In genomic region chr12:18323159-18323558, GRCh38 we compare ENCODE assay signal across 23 cellular contexts.
DNase-seq lines count a peak whose midpoint lies in the region; TF ChIP-seq lines count a peak whose summit lies in the region.
"Had no signal": no experiment of that assay in that cellular context is flagged by ENCODE, and none has a peak within 500 bp of the region (broad histone marks: within the 10 kb centered on the region; RNA-seq: fewer than 3 reads in every experiment).

No MANE protein-coding gene starts in this region.

- CTCF ChIA-PET in mammary epithelial cell (lab: Charles Lee; ENCODE audit: low non-redundant PET) (no interaction called here), MCF 10A (lab: Yijun Ruan, JAX) (interaction anchor here (6.0 kb wide), 1 partner anchor 70 kb away, joined by 120 read pairs; no protein-coding TSS in a partner anchor)

- no peak for TF ChIP-seq POLR2A in suprapubic skin (IDR thresholded peaks at IDR 0.05)

- intact Hi-C loops in mammary epithelial cell (cut with micrococcal nuclease) (no loop called here), MCF 10A (cut with micrococcal nuclease) (no loop called here)

- dilution Hi-C loops in mammary epithelial cell (cut with HindIII; ENCODE audit: low sequenced_read_pairs), result no loop called here

- no peaks in the 10 kb centered on the region for H3K27me3 Mint-ChIP-seq in MCF 10A (ENCODE audit: insufficient read depth, unreplicated experiment)
- H3K27me3 Mint-ChIP-seq: activated CD8-positive, alpha-beta memory T cell treated with anti-CD3 and anti-CD28 coated beads, Interleukin-2, amount 10 ng/mL, durations not matched to agents 7 days and 5 days; activated T-helper 17 cell treated with anti-CD3 and anti-CD28 coated beads, Interleukin-2, amount 50 U/mL, for 72 hours; CD4-positive, CD25-positive, alpha-beta regulatory T cell; central memory CD8-positive, alpha-beta T cell; natural killer cell treated with Interleukin-12 subunit alpha and Interleukin-12 subunit beta and Interleukin-15 and Interleukin-18, amount 100 ng/mL, for 72 hours; progenitor cell of endocrine pancreas had no signal

- H3K27ac ChIP-seq in mammary epithelial cell (ENCODE audit: insufficient read depth, low read depth, low read length), result no peak overlapping the region
- no peak overlapping the region for H3K27ac ChIP-seq in suprapubic skin
- H3K27ac ChIP-seq: 22Rv1 had no signal

- in situ Hi-C loops in mammary epithelial cell (cut with MboI; ENCODE audit: low sequenced_read_pairs in 2 of 2), result loop anchor here in 1 of 2 donors (5.0 kb wide), 1 partner anchor 61 kb away; the partner anchor contains the start of gene PIK3C2G

- no peaks in the 10 kb centered on the region for H4K20me1 ChIP-seq in mammary epithelial cell (ENCODE audit: insufficient read depth, low read length)

- no TSS peak for BruUV-seq in mammary epithelial cell (replicated peaks; lab: Mats Ljungman, UMichigan)
- BruUV-seq in MCF 10A (replicated peaks; lab: Mats Ljungman, UMichigan), result no TSS peak

- H3K4me2 ChIP-seq in mammary epithelial cell (ENCODE audit: insufficient read depth, low read depth, low read length), result no peak overlapping the region
- H3K4me2 ChIP-seq: smooth muscle cell had no signal

- peaks cover 8% of the 10 kb centered on the region for H3K36me3 ChIP-seq in mammary epithelial cell (ENCODE audit: insufficient read depth, low read length)
- H3K36me3 ChIP-seq in suprapubic skin, result no peaks in the 10 kb centered on the region

- TF ChIP-seq EP300 in suprapubic skin (IDR thresholded peaks at IDR 0.05), result no peak

- H3K4me1 ChIP-seq in mammary epithelial cell (ENCODE audit: insufficient read depth, low read length), result peaks cover 8% of the 10 kb centered on the region
- peaks cover 9% of the 10 kb centered on the region for H3K4me1 ChIP-seq in suprapubic skin

- H3K27me3 ChIP-seq in mammary epithelial cell (ENCODE audit: insufficient read depth, low read length), result no peaks in the 10 kb centered on the region
- H3K27me3 ChIP-seq in suprapubic skin, result no peaks in the 10 kb centered on the region

- no peak overlapping the region for H3K9ac ChIP-seq in mammary epithelial cell (ENCODE audit: insufficient read depth, low read length)

- no peaks in the 10 kb centered on the region for H3K9me3 Mint-ChIP-seq in MCF 10A (ENCODE audit: unreplicated experiment)

- H3K36me3 Mint-ChIP-seq in MCF 10A (ENCODE audit: insufficient read depth, unreplicated experiment), result peaks cover 27% of the 10 kb centered on the region
- H3K36me3 Mint-ChIP-seq: activated CD8-positive, alpha-beta memory T cell treated with anti-CD3 and anti-CD28 coated beads, Interleukin-2, amount 10 ng/mL, durations not matched to agents 7 days and 5 days; CD4-positive, CD25-positive, alpha-beta regulatory T cell; natural killer cell treated with Interleukin-12 subunit alpha and Interleukin-12 subunit beta and Interleukin-15 and Interleukin-18, amount 100 ng/mL, for 72 hours had no signal

- POLR2A ChIA-PET in MCF 10A (lab: Yijun Ruan, JAX), result no interaction called here

- peaks cover 12% of the 10 kb centered on the region for H3K4me1 Mint-ChIP-seq in MCF 10A (ENCODE audit: insufficient read depth, unreplicated experiment)
- H3K4me1 Mint-ChIP-seq: activated CD8-positive, alpha-beta memory T cell treated with anti-CD3 and anti-CD28 coated beads, Interleukin-2, amount 10 ng/mL, durations not matched to agents 7 days and 5 days; activated T-helper 17 cell treated with anti-CD3 and anti-CD28 coated beads, Interleukin-2, amount 50 U/mL, for 72 hours; CD4-positive, CD25-positive, alpha-beta regulatory T cell; central memory CD8-positive, alpha-beta T cell had no signal

- H3K4me3 ChIP-seq in mammary epithelial cell (replicated peaks in 1 of 3; ENCODE audit: insufficient read depth in 1 of 3, low read depth in 2 of 3, low read length in 3 of 3), result no peak overlapping the region
- H3K4me3 ChIP-seq in foreskin fibroblast (ENCODE audit: low read depth in 1 of 2, low read length in 2 of 2), result no peak overlapping the region
- no peak overlapping the region for H3K4me3 ChIP-seq in suprapubic skin
- H3K4me3 ChIP-seq: smooth muscle cell had no signal

- TF ChIP-seq CTCF in mammary epithelial cell (conservative IDR thresholded peaks at IDR 0.05 in 1 of 2, IDR thresholded peaks at IDR 0.05 in 1 of 2; ENCODE audit: extremely low read depth in 1 of 2, insufficient read depth in 1 of 2, low read depth in 1 of 2, low read length in 2 of 2) (no peak), MCF 10A (IDR thresholded peaks at IDR 0.05; ENCODE audit: unreplicated experiment) (no peak), foreskin fibroblast (IDR thresholded peaks at IDR 0.05; ENCODE audit: low read depth, low read length) (no peak), suprapubic skin (IDR thresholded peaks at IDR 0.05) (no peak)

- H3K27ac Mint-ChIP-seq in MCF 10A (ENCODE audit: low read depth, unreplicated experiment), result no peak overlapping the region
- H3K27ac Mint-ChIP-seq: activated CD8-positive, alpha-beta memory T cell treated with anti-CD3 and anti-CD28 coated beads, Interleukin-2, amount 10 ng/mL, durations not matched to agents 7 days and 5 days; activated T-helper 17 cell treated with anti-CD3 and anti-CD28 coated beads, Interleukin-2, amount 50 U/mL, for 72 hours; CD4-positive, CD25-positive, alpha-beta regulatory T cell; natural killer cell treated with Interleukin-12 subunit alpha and Interleukin-12 subunit beta and Interleukin-15 and Interleukin-18, amount 100 ng/mL, for 72 hours; progenitor cell of endocrine pancreas had no signal

- H2AFZ ChIP-seq in mammary epithelial cell (ENCODE audit: low read depth, low read length), result no peak overlapping the region

- H3K9me3 ChIP-seq in mammary epithelial cell (replicated peaks; ENCODE audit: insufficient read depth, low read length), result no peaks in the 10 kb centered on the region
- no peaks in the 10 kb centered on the region for H3K9me3 ChIP-seq in suprapubic skin

- DNase-seq in mammary epithelial cell (peak; percentile 21), MCF 10A (ENCODE audit: unreplicated experiment) (no peak), astrocyte of the hippocampus (ENCODE audit: low read depth, low spot score) (peak; percentile 56), foreskin fibroblast (peak; percentile 38 to 64), CD1c-positive myeloid dendritic cell (ENCODE audit: extremely low spot score) (no peak), NOMO-1 (lab: John Stamatoyannopoulos, UW; ENCODE audit: unreplicated experiment in 2 of 2) (no peak), NCI-H2196 (lab: John Stamatoyannopoulos, UW; ENCODE audit: unreplicated experiment) (no peak), suprapubic skin (ENCODE audit: low spot score in 2 of 2) (no peak)
- DNase-seq: activated CD4-positive, alpha-beta T cell treated with anti-CD3 and anti-CD28 coated beads for 1 hour; activated CD8-positive, alpha-beta memory T cell treated with anti-CD3 and anti-CD28 coated beads, Interleukin-2, amount 10 ng/mL, durations not matched to agents 7 days and 5 days; CD4-positive, CD25-positive, alpha-beta regulatory T cell; DMS53; islet precursor cell; Karpas-422; NCI-H774; stimulated activated CD8-positive, alpha-beta memory T cell treated with anti-CD3 and anti-CD28 coated beads, Interleukin-4, amount 100 ng/mL, for 48 hours; T-helper 9 cell had no signal

- H3K4me3 Mint-ChIP-seq in MCF 10A (ENCODE audit: unreplicated experiment), result no peak overlapping the region
- H3K4me3 Mint-ChIP-seq: activated CD8-positive, alpha-beta memory T cell treated with anti-CD3 and anti-CD28 coated beads, Interleukin-2, amount 10 ng/mL, durations not matched to agents 7 days and 5 days; activated T-helper 17 cell treated with anti-CD3 and anti-CD28 coated beads, Interleukin-2, amount 50 U/mL, for 72 hours; CD4-positive, CD25-positive, alpha-beta regulatory T cell; central memory CD8-positive, alpha-beta T cell; natural killer cell treated with Interleukin-12 subunit alpha and Interleukin-12 subunit beta and Interleukin-15 and Interleukin-18, amount 100 ng/mL, for 72 hours had no signal

- no peaks in the 10 kb centered on the region for H3K79me2 ChIP-seq in mammary epithelial cell (ENCODE audit: insufficient read depth, low read length)

Comparison
In these comparisons a context has a peak if more than half of its experiments do, and no peak if none do; other contexts are left out.
1. DNase-seq: peak in mammary epithelial cell (single experiment), astrocyte of the hippocampus (single experiment) and foreskin fibroblast (2 of 2); none in MCF 10A (single experiment), CD1c-positive myeloid dendritic cell (single experiment), NOMO-1 (0 of 2), NCI-H2196 (single experiment) and suprapubic skin (0 of 2).